ENCODE assay signal across 11 cellular contexts in the genomic region with DNA sequence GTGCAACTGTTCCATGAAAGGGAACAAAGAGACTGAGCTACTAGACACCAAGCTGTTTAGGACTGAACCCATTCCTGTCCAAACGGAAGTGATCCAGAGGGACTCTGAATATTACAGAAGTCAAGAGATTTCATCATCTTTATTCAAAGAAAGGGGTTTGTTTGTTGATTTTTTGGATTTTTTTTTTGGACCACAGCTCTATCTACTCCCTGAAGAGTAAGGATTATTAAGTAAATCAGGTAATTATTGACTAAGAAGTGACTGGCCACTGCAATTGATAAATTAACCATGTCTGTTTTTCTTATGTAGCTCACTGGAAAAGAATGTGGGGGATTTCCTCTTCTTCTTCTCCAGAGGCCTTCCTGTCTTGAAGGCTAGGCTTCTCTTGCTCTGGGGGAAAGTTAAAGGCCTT.
DNase-seq lines count a peak whose midpoint lies in the region; TF ChIP-seq lines count a peak whose summit lies in the region.
"Had no signal": no experiment of that assay in that cellular context is flagged by ENCODE, and none has a peak within 500 bp of the region (broad histone marks: within the 10 kb centered on the region; RNA-seq: fewer than 3 reads in every experiment).

No MANE protein-coding gene starts in this region.

- H3K27me3 Mint-ChIP-seq in nephron progenitor cell (ENCODE audit: low read depth, poor library complexity) = no peaks in the 10 kb centered on the region
- H3K27me3 Mint-ChIP-seq in CD8-positive, alpha-beta memory T cell = peaks cover 21 to 38% of the 10 kb centered on the region in 2 donors

- CTCF ChIA-PET in PC-9 (lab: Charles Lee) = no interaction called here
- CTCF ChIA-PET in CD8-positive, alpha-beta memory T cell (lab: Charles Lee) = no interaction called here

- BruUV-seq in PC-9 (replicated peaks; lab: Mats Ljungman, UMichigan) = no TSS peak

- H4K20me1 ChIP-seq in PC-9 (ENCODE audit: insufficient read depth) = no peaks in the 10 kb centered on the region

- no peaks in the 10 kb centered on the region for H3K36me3 Mint-ChIP-seq in nephron progenitor cell (ENCODE audit: low read depth)
- H3K36me3 Mint-ChIP-seq in CD8-positive, alpha-beta memory T cell = no peaks in the 10 kb centered on the region
- H3K36me3 Mint-ChIP-seq: CD4-positive, alpha-beta memory T cell; T-cell had no signal

- TF ChIP-seq CTCF in AG10803 (conservative IDR thresholded peaks at IDR 0.05; ENCODE audit: low read length) = no peak
- TF ChIP-seq CTCF in PC-9 (conservative IDR thresholded peaks at IDR 0.05) = no peak
- TF ChIP-seq CTCF in nephron progenitor cell (IDR thresholded peaks at IDR 0.05) = no peak

- no peak overlapping the region for H3K4me3 Mint-ChIP-seq in nephron progenitor cell
- H3K4me3 Mint-ChIP-seq in CD8-positive, alpha-beta memory T cell = no peak overlapping the region
- H3K4me3 Mint-ChIP-seq: CD4-positive, alpha-beta memory T cell; T-cell had no signal

- H3K27ac ChIP-seq in PC-9 (peak overlapping the region; percentile 100), epithelial cell of prostate (peak overlapping the region; percentile 100)
- no peak overlapping the region for H3K27ac ChIP-seq in CD8-positive, alpha-beta memory T cell (ENCODE audit: low read depth, low read length)

- peaks cover 54% of the 10 kb centered on the region for H3F3A ChIP-seq in PC-9 (ENCODE audit: insufficient read depth, low read depth)

- POLR2A ChIA-PET in PC-9 (lab: Charles Lee; ENCODE audit: unreplicated experiment) = interaction anchor here (0.6 to 0.9 kb wide), 2 partner anchors 39 to 51 kb away, joined by 3 to 4 read pairs; no protein-coding TSS in a partner anchor
- POLR2A ChIA-PET in CD8-positive, alpha-beta memory T cell (lab: Charles Lee) = no interaction called here

- peaks cover 46% of the 10 kb centered on the region for H3K4me1 Mint-ChIP-seq in nephron progenitor cell
- H3K4me1 Mint-ChIP-seq in CD8-positive, alpha-beta memory T cell = no peaks in the 10 kb centered on the region
- H3K4me1 Mint-ChIP-seq: CD4-positive, alpha-beta memory T cell; T-cell had no signal

- no peak overlapping the region for H2AFZ ChIP-seq in PC-9

- H3K27ac Mint-ChIP-seq in nephron progenitor cell = peak overlapping the region; percentile 73
- no peak overlapping the region for H3K27ac Mint-ChIP-seq in CD8-positive, alpha-beta memory T cell
- H3K27ac Mint-ChIP-seq: CD4-positive, alpha-beta memory T cell; T-cell had no signal

- peak overlapping the region; percentile 79 for H3K4me2 ChIP-seq in PC-9

- no peaks in the 10 kb centered on the region for H3K9me2 ChIP-seq in PC-9 (ENCODE audit: insufficient read depth)

- intact Hi-C loops in PC-9 (cut with micrococcal nuclease; ENCODE audit: unreplicated experiment) = loop anchor here (1.0 to 5.0 kb wide), 5 partner anchors 46 to 213 kb away; no protein-coding TSS in a partner anchor

- H3K27me3 ChIP-seq in PC-9 (ENCODE audit: insufficient read depth, low read depth) = no peaks in the 10 kb centered on the region
- no peaks in the 10 kb centered on the region for H3K27me3 ChIP-seq in CD8-positive, alpha-beta memory T cell (ENCODE audit: insufficient read depth, low read length, poor library complexity, severe bottlenecking)

- no peaks in the 10 kb centered on the region for H3K9me3 Mint-ChIP-seq in nephron progenitor cell
- H3K9me3 Mint-ChIP-seq in CD8-positive, alpha-beta memory T cell = no peaks in the 10 kb centered on the region
- H3K9me3 Mint-ChIP-seq: CD4-positive, alpha-beta memory T cell; T-cell had no signal

- H3K4me3 ChIP-seq in AG10803 (ENCODE audit: low read length) = no peak overlapping the region
- peak overlapping the region; percentile 38 for H3K4me3 ChIP-seq in PC-9
- H3K4me3 ChIP-seq in CD8-positive, alpha-beta memory T cell (ENCODE audit: low read length) = no peak overlapping the region

- H3K36me3 ChIP-seq in PC-9 (ENCODE audit: low read depth) = no peaks in the 10 kb centered on the region
- H3K36me3 ChIP-seq in CD8-positive, alpha-beta memory T cell (ENCODE audit: insufficient read depth, low read length) = no peaks in the 10 kb centered on the region

- DNase-seq in AG10803 (ENCODE audit: low read depth) = peak; percentile 85
- peak in 1 of 2 experiments; percentile 85 for DNase-seq in PC-9
- DNase-seq in epithelial cell of prostate (ENCODE audit: low read depth, low spot score) = peak; percentile 46
- DNase-seq in nephron progenitor cell = no peak
- no peak for DNase-seq in SK-N-DZ (ENCODE audit: low spot score)
- DNase-seq in CD8-positive, alpha-beta memory T cell = no peak
- no peak for DNase-seq in Ammon's horn (ENCODE audit: low spot score)
- no peak for DNase-seq in NCI-H82 (lab: John Stamatoyannopoulos, UW)
- DNase-seq: CD4-positive, alpha-beta memory T cell; NCI-H1105; T-cell had no signal

- H3K79me2 ChIP-seq in PC-9 (ENCODE audit: low read depth) = no peaks in the 10 kb centered on the region

- peaks cover 77% of the 10 kb centered on the region for H3K4me1 ChIP-seq in PC-9 (replicated peaks; ENCODE audit: insufficient read depth)
- no peaks in the 10 kb centered on the region for H3K4me1 ChIP-seq in CD8-positive, alpha-beta memory T cell (ENCODE audit: insufficient read depth, low read length)

- no peaks in the 10 kb centered on the region for H3K9me3 ChIP-seq in PC-9 (ENCODE audit: insufficient read depth, low read depth)
- no peaks in the 10 kb centered on the region for H3K9me3 ChIP-seq in CD8-positive, alpha-beta memory T cell (ENCODE audit: low read length)

Comparison
In these comparisons a context has a peak if more than half of its experiments do, and no peak if none do; other contexts are left out.
1. DNase-seq: peak in AG10803 (single experiment) and epithelial cell of prostate (single experiment); none in nephron progenitor cell (single experiment), SK-N-DZ (single experiment), CD8-positive, alpha-beta memory T cell (0 of 5), Ammon's horn (single experiment) and NCI-H82 (single experiment).